ENCODE assay signal across 36 cellular contexts in the genomic region with DNA sequence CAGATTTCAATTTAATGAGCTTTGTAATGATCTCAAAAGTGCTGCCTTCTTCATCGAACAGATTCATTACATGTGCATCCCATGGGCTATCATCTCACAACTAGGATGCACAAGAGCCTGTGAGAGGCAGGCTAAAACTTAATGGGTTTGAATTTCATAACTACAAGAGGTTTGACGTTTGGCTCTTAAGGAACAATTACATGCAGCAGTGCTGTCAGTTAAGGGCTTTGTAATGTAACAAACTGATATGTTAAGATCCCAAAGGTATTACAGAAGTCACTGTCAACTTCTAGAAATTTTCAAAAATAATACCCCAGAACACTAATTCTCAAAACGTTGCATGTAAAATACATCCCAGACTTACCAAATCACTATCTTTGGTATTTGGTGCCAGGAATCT.
"Had no signal": no experiment of that assay in that cellular context is flagged by ENCODE, and none has a peak within 500 bp of the region (broad histone marks: within the 10 kb centered on the region; RNA-seq: fewer than 3 reads in every experiment).

No MANE protein-coding gene starts in this region.

- FAIRE-seq: astrocyte, TTC549 had no signal

- H3K27ac ChIP-seq: adrenal gland, body of pancreas, brain microvascular endothelial cell, breast epithelium, VCaP had no signal

- H3K27me3 Mint-ChIP-seq: activated B cell treated with CpG ODN at 0.5 μM for 24 hours; activated CD4-positive, alpha-beta memory T cell treated with anti-CD3 and anti-CD28 coated beads for 36 hours; activated CD4-positive, alpha-beta T cell treated with anti-CD3 and anti-CD28 coated beads, Interleukin-2, amount 10 ng/mL, durations not matched to agents 24 days and 14 days; activated CD8-positive, alpha-beta T cell treated with anti-CD3 and anti-CD28 coated beads for 36 hours; activated naive CD8-positive, alpha-beta T cell treated with anti-CD3 and anti-CD28 coated beads for 36 hours; activated T-helper 17 cell treated with anti-CD3 and anti-CD28 coated beads, Interleukin-2, amount 50 U/mL, for 72 hours; T-cell had no signal

- ATAC-seq: activated CD8-positive, alpha-beta T cell treated with anti-CD3 and anti-CD28 coated beads for 36 hours; activated naive CD4-positive, alpha-beta T cell treated with anti-CD3 and anti-CD28 coated beads, Interleukin-2, amount 50 U/mL, for 72 hours; activated T-cell treated with anti-CD3 and anti-CD28 coated beads, Interleukin-2, amount 50 U/mL, for 4 hours; activated T-cell treated with anti-CD3 and anti-CD28 coated beads, Interleukin-2, amount 50 U/mL, for 72 hours; activated T-helper 17 cell treated with anti-CD3 and anti-CD28 coated beads, Interleukin-2, amount 50 U/mL, for 72 hours; body of pancreas; T-cell had no signal

- H3K4me1 ChIP-seq: adrenal gland, body of pancreas, breast epithelium had no signal

- H3K4me3 ChIP-seq: adrenal gland, body of pancreas, breast epithelium had no signal

- H3K9me3 ChIP-seq: adrenal gland, body of pancreas, breast epithelium had no signal

- H3K27ac Mint-ChIP-seq: activated B cell treated with CpG ODN at 0.5 μM for 24 hours; activated CD4-positive, alpha-beta memory T cell treated with anti-CD3 and anti-CD28 coated beads for 36 hours; activated CD4-positive, alpha-beta T cell treated with anti-CD3 and anti-CD28 coated beads, Interleukin-2, amount 10 ng/mL, durations not matched to agents 24 days and 14 days; activated CD8-positive, alpha-beta T cell treated with anti-CD3 and anti-CD28 coated beads for 36 hours; activated naive CD4-positive, alpha-beta T cell treated with anti-CD3 and anti-CD28 coated beads for 36 hours; activated naive CD4-positive, alpha-beta T cell treated with anti-CD3 and anti-CD28 coated beads, Interleukin-2, amount 50 U/mL, for 72 hours; activated naive CD8-positive, alpha-beta T cell treated with anti-CD3 and anti-CD28 coated beads for 36 hours; activated T-cell treated with anti-CD3 and anti-CD28 coated beads, Interleukin-2, amount 50 U/mL, for 72 hours; activated T-helper 1 cell treated with anti-CD3 and anti-CD28 coated beads, Interleukin-12 subunit alpha, Interleukin-12 subunit beta, Interleukin-2, Interleukin-4 antibody, amounts not matched to agents 30 ng/mL and 10 ng/mL and 1 ng/mL, durations not matched to agents 14 hours and 24 hours and 36 hours; activated T-helper 17 cell treated with anti-CD3 and anti-CD28 coated beads, Interleukin-2, amount 50 U/mL, for 72 hours; T-cell; T-helper 2 cell treated with Interferon-gamma antibody and Interleukin-4, amounts not matched to agents 5 μg/mL and 100 μg/mL, for 36 hours had no signal

- DNase-seq: activated B cell treated with CpG ODN at 0.5 μM for 24 hours; activated CD4-positive, alpha-beta memory T cell treated with anti-CD3 and anti-CD28 coated beads for 36 hours; activated CD4-positive, alpha-beta T cell treated with anti-CD3 and anti-CD28 coated beads for 4 hours; activated CD4-positive, alpha-beta T cell treated with anti-CD3 and anti-CD28 coated beads, Interleukin-2, amount 10 ng/mL, durations not matched to agents 24 days and 14 days; activated CD4-positive, alpha-beta T cell treated with anti-CD3 and anti-CD28 coated beads, Interleukin-2, amount 50 U/mL, for 1 hour; activated CD4-positive, alpha-beta T cell treated with anti-CD3 and anti-CD28 coated beads, Interleukin-2, amount 50 U/mL, for 4 hours; activated CD4-positive, CD25-positive, alpha-beta regulatory T cell treated with anti-CD3 and anti-CD28 coated beads, Interleukin-2, amount 50 U/mL, for 72 hours; activated CD8-positive, alpha-beta memory T cell treated with anti-CD3 and anti-CD28 coated beads, Interleukin-2, amount 50 U/mL, for 4 hours; activated CD8-positive, alpha-beta T cell treated with anti-CD3 and anti-CD28 coated beads for 36 hours; activated effector memory CD4-positive, alpha-beta T cell treated with anti-CD3 and anti-CD28 coated beads, Interleukin-2, amount 50 U/mL, for 16 hours; activated gamma-delta T cell treated with Interleukin-2 at 50 U/mL for 16 hours; activated naive CD4-positive, alpha-beta T cell; activated naive CD4-positive, alpha-beta T cell treated with anti-CD3 and anti-CD28 coated beads for 36 hours; activated naive CD4-positive, alpha-beta T cell treated with anti-CD3 and anti-CD28 coated beads, Interleukin-2, amount 50 U/mL, for 16 hours; activated naive CD8-positive, alpha-beta T cell treated with anti-CD3 and anti-CD28 coated beads for 36 hours; activated T-cell treated with anti-CD3 and anti-CD28 coated beads for 4 hours; activated T-cell treated with anti-CD3 and anti-CD28 coated beads, Interleukin-2, amount 50 U/mL, for 1 hour; activated T-cell treated with anti-CD3 and anti-CD28 coated beads, Interleukin-2, amount 50 U/mL, for 4 hours; activated T-cell treated with anti-CD3 and anti-CD28 coated beads, Interleukin-2, amount 50 U/mL, for 72 hours; adrenal gland; amniotic stem cell; aorta; body of pancreas; brain microvascular endothelial cell; central memory CD4-positive, alpha-beta T cell; T-cell; T-helper 2 cell; T-helper 9 cell had no signal

- H3K4me3 Mint-ChIP-seq: activated B cell treated with CpG ODN at 0.5 μM for 24 hours; activated CD4-positive, alpha-beta memory T cell treated with anti-CD3 and anti-CD28 coated beads for 36 hours; activated CD4-positive, alpha-beta T cell treated with anti-CD3 and anti-CD28 coated beads, Interleukin-2, amount 10 ng/mL, durations not matched to agents 24 days and 14 days; activated CD8-positive, alpha-beta T cell treated with anti-CD3 and anti-CD28 coated beads for 36 hours; activated naive CD4-positive, alpha-beta T cell treated with anti-CD3 and anti-CD28 coated beads for 36 hours; activated naive CD8-positive, alpha-beta T cell treated with anti-CD3 and anti-CD28 coated beads for 36 hours; activated T-cell treated with anti-CD3 and anti-CD28 coated beads, Interleukin-2, amount 50 U/mL, for 4 hours; activated T-cell treated with anti-CD3 and anti-CD28 coated beads, Interleukin-2, amount 50 U/mL, for 72 hours; activated T-helper 1 cell treated with anti-CD3 and anti-CD28 coated beads, Interleukin-12 subunit alpha, Interleukin-12 subunit beta, Interleukin-2, Interleukin-4 antibody, amounts not matched to agents 30 ng/mL and 10 ng/mL and 1 ng/mL, durations not matched to agents 14 hours and 24 hours and 36 hours; activated T-helper 17 cell treated with anti-CD3 and anti-CD28 coated beads, Interleukin-2, amount 50 U/mL, for 72 hours; T-cell; T-helper 2 cell treated with Interferon-gamma antibody and Interleukin-4, amounts not matched to agents 5 μg/mL and 100 μg/mL, for 36 hours had no signal

- H3K36me3 ChIP-seq: adrenal gland, brain microvascular endothelial cell, breast epithelium had no signal

- H3K27me3 ChIP-seq: adrenal gland, body of pancreas, brain microvascular endothelial cell, breast epithelium had no signal
